In genomic region chr9:34025811-34026210, GRCh38 we compare ENCODE assay signal across 15 cellular contexts.
"Had no signal": no experiment of that assay in that cellular context is flagged by ENCODE, and none has a peak within 500 bp of the region (broad histone marks: within the 10 kb centered on the region; RNA-seq: fewer than 3 reads in every experiment).

No MANE protein-coding gene starts in this region.

- FAIRE-seq: islet of Langerhans had no signal

- H3K4me1 ChIP-seq: neural progenitor cell had no signal

- H3K4me3 Mint-ChIP-seq: activated CD4-positive, alpha-beta memory T cell treated with anti-CD3 and anti-CD28 coated beads, Interleukin-2, amount 10 ng/mL, durations not matched to agents 7 days and 5 days; activated naive CD4-positive, alpha-beta T cell treated with anti-CD3 and anti-CD28 coated beads for 36 hours; central memory CD8-positive, alpha-beta T cell; memory B cell; neural progenitor cell had no signal

- H3K9me3 ChIP-seq: ovary, tibial artery had no signal

- H3K27me3 Mint-ChIP-seq: activated CD4-positive, alpha-beta memory T cell treated with anti-CD3 and anti-CD28 coated beads, Interleukin-2, amount 10 ng/mL, durations not matched to agents 7 days and 5 days; central memory CD8-positive, alpha-beta T cell; memory B cell had no signal

- DNase-seq: activated CD4-positive, alpha-beta memory T cell treated with anti-CD3 and anti-CD28 coated beads, Interleukin-2, amount 10 ng/mL, durations not matched to agents 7 days and 5 days; activated CD8-positive, alpha-beta memory T cell treated with anti-CD3 and anti-CD28 coated beads, Interleukin-2, amount 50 U/mL, for 48 hours; activated naive CD4-positive, alpha-beta T cell treated with anti-CD3 and anti-CD28 coated beads for 36 hours; effector memory CD4-positive, alpha-beta T cell; erythroblast; glutamatergic neuron; T1000; tibial artery had no signal

- H3K4me1 Mint-ChIP-seq: neural progenitor cell had no signal

- H3K4me3 ChIP-seq: neural progenitor cell, ovary, smooth muscle cell, tibial artery had no signal

- H3K9me3 Mint-ChIP-seq: activated CD4-positive, alpha-beta memory T cell treated with anti-CD3 and anti-CD28 coated beads, Interleukin-2, amount 10 ng/mL, durations not matched to agents 7 days and 5 days; activated naive CD4-positive, alpha-beta T cell treated with anti-CD3 and anti-CD28 coated beads for 36 hours; central memory CD8-positive, alpha-beta T cell; memory B cell; neural progenitor cell had no signal

- H3K27ac Mint-ChIP-seq: activated CD4-positive, alpha-beta memory T cell treated with anti-CD3 and anti-CD28 coated beads, Interleukin-2, amount 10 ng/mL, durations not matched to agents 7 days and 5 days; activated naive CD4-positive, alpha-beta T cell treated with anti-CD3 and anti-CD28 coated beads for 36 hours; neural progenitor cell had no signal

- H3K27ac ChIP-seq: neural progenitor cell, ovary, tibial artery had no signal

- ATAC-seq: left lobe of liver had no signal

- H3K36me3 ChIP-seq: neural progenitor cell, ovary had no signal

- H3K27me3 ChIP-seq: neural progenitor cell, ovary, tibial artery had no signal
